Comparison of ENCODE assay signal across 11 cellular contexts in the genomic region with DNA sequence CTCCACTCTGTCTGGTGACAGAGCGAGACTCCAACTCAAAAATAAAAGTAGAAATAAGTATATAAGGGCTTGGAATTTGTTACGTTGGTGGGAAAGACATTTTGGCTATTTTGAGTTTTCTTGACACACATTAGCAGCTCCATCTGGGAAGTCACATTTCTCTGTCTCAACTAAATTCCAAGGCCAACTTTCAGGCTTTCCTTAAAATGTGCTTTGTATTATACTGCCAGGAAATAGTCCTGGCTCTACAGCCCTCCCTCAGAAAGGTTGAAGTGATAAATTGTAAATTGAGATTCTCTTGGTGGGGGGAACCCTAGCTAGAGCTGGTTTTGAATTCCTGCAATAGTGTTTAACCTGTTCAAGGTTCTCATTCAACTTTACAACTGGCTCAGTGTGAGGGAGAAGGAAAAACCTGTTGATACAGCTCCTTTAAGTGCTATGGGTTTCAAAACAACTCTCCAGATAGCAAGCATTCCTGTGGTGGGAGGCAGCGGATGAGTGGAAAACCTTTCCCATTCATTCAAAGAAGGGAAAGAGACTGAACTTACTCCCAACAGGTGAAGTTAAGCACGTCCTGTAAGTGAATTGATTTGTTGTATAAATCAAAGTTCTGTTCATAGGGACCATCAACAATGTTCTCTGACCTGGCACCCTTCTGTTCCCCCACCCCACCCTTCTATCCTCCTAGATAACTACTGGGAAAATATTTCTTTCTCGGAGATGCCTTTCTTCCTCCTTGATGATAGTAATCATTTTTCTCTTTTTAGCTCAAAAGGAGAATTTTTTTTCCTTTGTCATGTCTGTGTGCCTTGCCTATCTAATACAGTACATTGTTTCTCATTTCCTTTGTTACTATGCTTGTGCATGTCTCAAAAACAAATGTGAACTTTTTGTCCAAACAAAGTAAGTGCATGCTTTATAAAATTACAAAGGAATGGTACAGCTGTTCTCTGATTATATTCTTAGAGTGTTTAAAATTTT. TPM values are rescaled to one million over a fixed set of nuclear protein-coding genes. Genes with fewer than 3 reads are reported as not detected.
DNase-seq lines count a peak whose midpoint lies in the region; ATAC-seq and TF ChIP-seq lines count a peak whose summit lies in the region.
"Had no signal": no experiment of that assay in that cellular context is flagged by ENCODE, and none has a peak within 500 bp of the region (broad histone marks: within the 10 kb centered on the region; RNA-seq: fewer than 3 reads in every experiment).

No MANE protein-coding gene starts in this region.

- H3K4me1 ChIP-seq in mesendoderm (ENCODE audit: control insufficient read depth, low read depth, low read length) = peaks cover 4% of the 10 kb centered on the region
- no peaks in the 10 kb centered on the region for H3K4me1 ChIP-seq in CD8-positive, alpha-beta T cell (ENCODE audit: insufficient read depth, low read length)

- H3K18ac ChIP-seq in mesendoderm (ENCODE audit: low read length) = peak overlapping the region; percentile 94

- no peak overlapping the region for H3K4me2 ChIP-seq in mesendoderm (ENCODE audit: low read length)

- intact Hi-C loops in CD8-positive, alpha-beta T cell (cut with DNase I, micrococcal nuclease) = no loop called here

- no peak overlapping the region for H2BK5ac ChIP-seq in mesendoderm (ENCODE audit: low read length)

- no peak overlapping the region for H2BK15ac ChIP-seq in mesendoderm (replicated peaks; ENCODE audit: low read depth)

- no peak overlapping the region for H3K23ac ChIP-seq in mesendoderm (ENCODE audit: low read length)

- no peaks in the 10 kb centered on the region for H3K9me3 Mint-ChIP-seq in CD8-positive, alpha-beta T cell
- H3K9me3 Mint-ChIP-seq: activated naive CD4-positive, alpha-beta T cell treated with anti-CD3 and anti-CD28 coated beads, Interleukin-2, amount 50 U/mL, for 24 hours had no signal

- WGBS in mesendoderm (ENCODE audit: extremely low coverage, insufficient coverage, low lambda C conversion rate) = no CpG with 5 or more reads among the region's 5 CpGs

- no peaks in the 10 kb centered on the region for H3K27me3 ChIP-seq in mesendoderm (ENCODE audit: insufficient read depth, low read length, poor library complexity)
- no peaks in the 10 kb centered on the region for H3K27me3 ChIP-seq in CD8-positive, alpha-beta T cell (ENCODE audit: insufficient read depth, low read length)

- H3K27me3 Mint-ChIP-seq in CD8-positive, alpha-beta T cell (ENCODE audit: low read depth) = no peaks in the 10 kb centered on the region
- H3K27me3 Mint-ChIP-seq: activated naive CD4-positive, alpha-beta T cell treated with anti-CD3 and anti-CD28 coated beads, Interleukin-2, amount 50 U/mL, for 24 hours had no signal

- no peak overlapping the region for H4K8ac ChIP-seq in mesendoderm (ENCODE audit: low read depth, low read length)

- H3K4me3 Mint-ChIP-seq in CD8-positive, alpha-beta T cell = no peak overlapping the region
- H3K4me3 Mint-ChIP-seq: activated naive CD4-positive, alpha-beta T cell treated with anti-CD3 and anti-CD28 coated beads, Interleukin-2, amount 50 U/mL, for 24 hours had no signal

- no peak overlapping the region for H3K27ac Mint-ChIP-seq in CD8-positive, alpha-beta T cell

- DNase-seq in AG08395 (ENCODE audit: low spot score) (peak; percentile 76), LoVo (ENCODE audit: low spot score) (peak; percentile 25), epidermal melanocyte (ENCODE audit: insufficient read length, low spot score) (peak; percentile 29), mesendoderm (peak; percentile 98), T1000 (lab: John Stamatoyannopoulos, UW) (no peak), NCI-H1417 treated with DMSO at 0.1 percent for 48 hours (lab: John Stamatoyannopoulos, UW) (no peak)
- DNase-seq in CD8-positive, alpha-beta T cell = no peak
- DNase-seq: KBM-7 had no signal

- no peak for TF ChIP-seq CTCF in CD8-positive, alpha-beta T cell (IDR thresholded peaks at IDR 0.05)

- no peaks in the 10 kb centered on the region for H3K9me3 ChIP-seq in CD8-positive, alpha-beta T cell (ENCODE audit: low read length)

- no peak overlapping the region for H3K4me3 ChIP-seq in mesendoderm (ENCODE audit: low read length)
- no peak overlapping the region for H3K4me3 ChIP-seq in CD8-positive, alpha-beta T cell (ENCODE audit: low read depth, low read length)

- H3K4me1 Mint-ChIP-seq in CD8-positive, alpha-beta T cell (ENCODE audit: low read depth) = peaks cover 16% of the 10 kb centered on the region

- H4K5ac ChIP-seq in mesendoderm (ENCODE audit: low read length) = no peak overlapping the region

- no peak overlapping the region for H2AK5ac ChIP-seq in mesendoderm (ENCODE audit: low read length)

- H3K4ac ChIP-seq in mesendoderm (ENCODE audit: low read depth, low read length) = no peak overlapping the region

- peak overlapping the region; percentile 68 for H3K27ac ChIP-seq in mesendoderm (ENCODE audit: low read depth, low read length)
- H3K27ac ChIP-seq in CD8-positive, alpha-beta T cell (ENCODE audit: low read depth, low read length) = no peak overlapping the region
- H3K27ac ChIP-seq: C4-2B had no signal

- H3K79me1 ChIP-seq in mesendoderm (ENCODE audit: low read length) = no peaks in the 10 kb centered on the region

- H3K9ac ChIP-seq in mesendoderm (ENCODE audit: low read length) = no peak overlapping the region

- CTCF ChIA-PET in CD8-positive, alpha-beta T cell (lab: Charles Lee) = interaction anchor here (0.8 to 1.5 kb wide), 2 partner anchors 27 to 47 kb away, joined by 3 read pairs; no protein-coding TSS in a partner anchor

- no peak for ATAC-seq in CD8-positive, alpha-beta T cell
- no peak for ATAC-seq in GM21515 (IDR thresholded peaks at IDR 0.05; ENCODE audit: unreplicated experiment)

- no peaks in the 10 kb centered on the region for H3K36me3 Mint-ChIP-seq in CD8-positive, alpha-beta T cell
- H3K36me3 Mint-ChIP-seq: activated naive CD4-positive, alpha-beta T cell treated with anti-CD3 and anti-CD28 coated beads, Interleukin-2, amount 50 U/mL, for 24 hours had no signal

- POLR2A ChIA-PET in CD8-positive, alpha-beta T cell (lab: Charles Lee) = no interaction called here

- H3K56ac ChIP-seq in mesendoderm (ENCODE audit: low read length) = peak overlapping the region; percentile 65

- no peaks in the 10 kb centered on the region for H3K79me2 ChIP-seq in mesendoderm (ENCODE audit: control insufficient read depth, insufficient read depth, low read length)

- no peaks in the 10 kb centered on the region for H3K36me3 ChIP-seq in mesendoderm (ENCODE audit: control insufficient read depth, insufficient read depth, low read length)
- H3K36me3 ChIP-seq in CD8-positive, alpha-beta T cell (ENCODE audit: insufficient read depth, low read length) = no peaks in the 10 kb centered on the region

- H2BK120ac ChIP-seq in mesendoderm (ENCODE audit: low read depth, low read length) = peak overlapping the region; percentile 82

RNA-seq across cellular contexts. Expression of a gene that starts 44.2 kb away (rescaled TPM):
- polyA plus RNA-seq in mesendoderm (2013, experiment 1 of 2) = 39.6 TPM
- 38.8 TPM for polyA plus RNA-seq in mesendoderm (2013, experiment 2 of 2)
- total RNA-seq in CD8-positive, alpha-beta T cell = 10 to 100 TPM; 35.0 to 36.3 TPM

Comparison
In these comparisons a context has a peak if more than half of its experiments do, and no peak if none do; other contexts are left out.
1. DNase-seq: peak in AG08395 (single experiment), LoVo (single experiment), epidermal melanocyte (single experiment) and mesendoderm (single experiment); none in T1000 (single experiment), CD8-positive, alpha-beta T cell (0 of 7) and NCI-H1417 treated with DMSO at 0.1 percent for 48 hours (single experiment).